ENCODE assay signal across 23 cellular contexts in the genomic region with DNA sequence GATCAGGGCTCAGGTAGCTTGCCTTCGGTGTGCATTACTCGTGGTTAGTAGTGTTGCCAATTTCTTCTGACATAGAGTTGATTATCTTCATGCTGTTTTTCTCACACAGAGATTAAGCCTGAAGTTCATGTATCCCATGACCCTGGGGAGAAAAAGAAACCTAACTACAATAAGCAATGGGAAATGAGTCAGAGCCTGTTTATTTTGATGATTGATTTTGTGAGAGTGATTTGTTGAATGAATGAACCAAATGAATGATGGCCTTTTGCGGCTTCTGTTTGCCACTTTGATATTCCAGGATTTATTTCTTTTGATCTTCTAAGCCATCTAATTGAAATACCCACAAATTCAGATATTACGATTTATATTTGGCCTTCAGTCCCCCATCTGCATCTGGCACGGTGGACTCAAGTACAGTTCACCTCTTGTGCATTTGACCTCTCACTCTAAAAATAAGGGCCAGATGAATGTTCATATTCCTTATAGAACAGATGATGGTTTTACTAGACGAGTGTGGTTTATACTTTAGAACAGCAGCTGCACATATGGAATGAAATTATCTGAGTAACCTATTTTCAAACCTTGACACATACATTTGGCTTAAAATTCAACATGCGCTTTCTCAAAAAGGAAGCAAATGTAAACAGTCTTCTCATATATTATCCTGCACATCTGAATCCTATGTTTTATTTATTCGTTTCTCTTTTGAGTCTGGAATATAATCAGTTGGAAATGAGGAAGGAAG.
DNase-seq lines count a peak whose midpoint lies in the region; ATAC-seq, FAIRE-seq and TF ChIP-seq lines count a peak whose summit lies in the region.
"Had no signal": no experiment of that assay in that cellular context is flagged by ENCODE, and none has a peak within 500 bp of the region (broad histone marks: within the 10 kb centered on the region; RNA-seq: fewer than 3 reads in every experiment).

No MANE protein-coding gene starts in this region.

- no peak overlapping the region for H3K4me3 Mint-ChIP-seq in astrocyte (ENCODE audit: unreplicated experiment)
- H3K4me3 Mint-ChIP-seq: activated naive CD4-positive, alpha-beta T cell treated with anti-CD3 and anti-CD28 coated beads, Interleukin-2, amount 50 U/mL, for 24 hours had no signal

- H3K79me2 ChIP-seq in astrocyte (ENCODE audit: insufficient read depth, low read length), result no peaks in the 10 kb centered on the region
- H3K79me2 ChIP-seq: parathyroid adenoma had no signal

- no peak for DNase-seq in astrocyte (ENCODE audit: low read depth)
- peak; percentile 62 for DNase-seq in fibroblast of peridontal ligament (ENCODE audit: extremely low read depth)
- DNase-seq in NCI-H2196 treated with DMSO at 0.1 percent for 48 hours (lab: John Stamatoyannopoulos, UW; ENCODE audit: unreplicated experiment), result no peak
- no peak for DNase-seq in AG08396 (ENCODE audit: low spot score)
- DNase-seq: activated CD4-positive, alpha-beta T cell treated with anti-CD3 and anti-CD28 coated beads, Interleukin-2, amount 50 U/mL, for 4 hours; activated T-cell treated with anti-CD3 and anti-CD28 coated beads, Interleukin-2, amount 50 U/mL, for 48 hours; BE2C; caudate nucleus; effector memory CD4-positive, alpha-beta T cell; foreskin keratinocyte; NCI-H1105 treated with DMSO at 0.1 percent for 48 hours; NCI-H2171 treated with DMSO at 0.1 percent for 48 hours; stimulated activated CD4-positive, alpha-beta T cell treated with anti-CD3 and anti-CD28 coated beads, Interleukin-4, amount 100 ng/mL, for 24 hours had no signal

- H3K27ac Mint-ChIP-seq in astrocyte (ENCODE audit: unreplicated experiment), result no peak overlapping the region
- H3K27ac Mint-ChIP-seq: activated naive CD4-positive, alpha-beta T cell treated with anti-CD3 and anti-CD28 coated beads, Interleukin-2, amount 50 U/mL, for 24 hours had no signal

- H3K27ac ChIP-seq in HEK293 (ENCODE audit: extremely low read depth, low read depth, low read length), result no peak overlapping the region
- no peak overlapping the region for H3K27ac ChIP-seq in astrocyte (ENCODE audit: low read depth, low read length)
- H3K27ac ChIP-seq: foreskin keratinocyte, HL-60, KMS-11, parathyroid adenoma had no signal

- CTCF ChIA-PET in HEK293 (lab: Yijun Ruan, JAX), result interaction anchor here (0.7 kb wide), 1 partner anchor 24 kb away, joined by 3 read pairs; no protein-coding TSS in a partner anchor

- TF ChIP-seq CTCF in HEK293 (tag by site-specific recombination; IDR thresholded peaks at IDR 0.05) (no peak), astrocyte (IDR thresholded peaks at IDR 0.05; ENCODE audit: insufficient read depth, low read depth, low read length) (no peak)

- no peaks in the 10 kb centered on the region for H3K36me3 ChIP-seq in HEK293 (ENCODE audit: control insufficient read depth in 2 of 2, insufficient read depth in 1 of 2, low read length in 2 of 2)
- H3K36me3 ChIP-seq in astrocyte (ENCODE audit: insufficient read depth, low read length), result no peaks in the 10 kb centered on the region
- no peaks in the 10 kb centered on the region for H3K36me3 ChIP-seq in skeletal muscle satellite cell (ENCODE audit: insufficient read depth, low read length)
- H3K36me3 ChIP-seq: BE2C had no signal

- FAIRE-seq in astrocyte (lab: Jason Lieb, UNC), result peak; percentile 20
- FAIRE-seq: D721Med, RCC 7860 had no signal

- H3K9ac ChIP-seq in astrocyte (ENCODE audit: low read length), result no peak overlapping the region
- no peak overlapping the region for H3K9ac ChIP-seq in skeletal muscle satellite cell (ENCODE audit: low read depth, low read length)
- H3K9ac ChIP-seq: KMS-11, parathyroid adenoma had no signal

- no peak for ATAC-seq in GM19023 (IDR thresholded peaks at IDR 0.05; ENCODE audit: unreplicated experiment)
- ATAC-seq: foreskin keratinocyte, left lobe of liver had no signal

- H2AFZ ChIP-seq in astrocyte (ENCODE audit: low read depth, low read length), result no peak overlapping the region
- H2AFZ ChIP-seq: parathyroid adenoma had no signal

- peaks cover 6% of the 10 kb centered on the region for H3K27me3 Mint-ChIP-seq in astrocyte (ENCODE audit: low read depth, unreplicated experiment)

- H3K4me2 ChIP-seq in astrocyte (ENCODE audit: low read length) (peak overlapping the region; percentile 47), skeletal muscle satellite cell (ENCODE audit: low read length) (peak overlapping the region; percentile 55)
- H3K4me2 ChIP-seq: KMS-11 had no signal

- peaks cover 3% of the 10 kb centered on the region for H3K9me3 Mint-ChIP-seq in astrocyte (ENCODE audit: unreplicated experiment)
- H3K9me3 Mint-ChIP-seq: activated naive CD4-positive, alpha-beta T cell treated with anti-CD3 and anti-CD28 coated beads, Interleukin-2, amount 50 U/mL, for 24 hours had no signal

- H3K36me3 Mint-ChIP-seq in astrocyte (ENCODE audit: low read depth, unreplicated experiment), result no peaks in the 10 kb centered on the region
- H3K36me3 Mint-ChIP-seq: activated naive CD4-positive, alpha-beta T cell treated with anti-CD3 and anti-CD28 coated beads, Interleukin-2, amount 50 U/mL, for 24 hours had no signal

- peaks cover 24% of the 10 kb centered on the region for H3K4me1 Mint-ChIP-seq in astrocyte (ENCODE audit: low read depth, unreplicated experiment)
- H3K4me1 Mint-ChIP-seq: activated naive CD4-positive, alpha-beta T cell treated with anti-CD3 and anti-CD28 coated beads, Interleukin-2, amount 50 U/mL, for 24 hours had no signal

- H3K9me3 ChIP-seq in HEK293 (ENCODE audit: control insufficient read depth, insufficient read depth, low read depth, low read length) (no peaks in the 10 kb centered on the region), astrocyte (ENCODE audit: insufficient read depth, low read depth, low read length) (no peaks in the 10 kb centered on the region), skeletal muscle satellite cell (replicated peaks; ENCODE audit: low read length) (no peaks in the 10 kb centered on the region)
- H3K9me3 ChIP-seq: BE2C had no signal

- H3K4me1 ChIP-seq in HEK293 (ENCODE audit: control insufficient read depth, insufficient read depth, low read length) (peaks cover 10% of the 10 kb centered on the region), astrocyte (ENCODE audit: insufficient read depth, low read length) (peaks cover 18% of the 10 kb centered on the region), skeletal muscle satellite cell (ENCODE audit: control insufficient read depth, insufficient read depth, low read length) (peaks cover 25% of the 10 kb centered on the region)
- H3K4me1 ChIP-seq: BE2C, foreskin keratinocyte, parathyroid adenoma had no signal

- H4K20me1 ChIP-seq in astrocyte (ENCODE audit: insufficient read depth, low read length), result no peaks in the 10 kb centered on the region

- POLR2A ChIA-PET in HEK293 (lab: Yijun Ruan, JAX), result no interaction called here

- H3K27me3 ChIP-seq in astrocyte (ENCODE audit: insufficient read depth, low read length) (no peaks in the 10 kb centered on the region), skeletal muscle satellite cell (ENCODE audit: control insufficient read depth, insufficient read depth, low read length) (no peaks in the 10 kb centered on the region)
- H3K27me3 ChIP-seq: BE2C had no signal

- no peak overlapping the region for H3K4me3 ChIP-seq in HEK293 (ENCODE audit: low read depth, low read length)
- H3K4me3 ChIP-seq in astrocyte (ENCODE audit: insufficient read depth, low read depth, low read length), result no peak overlapping the region
- H3K4me3 ChIP-seq in skeletal muscle satellite cell (ENCODE audit: low read length), result peak overlapping the region; percentile 8

TF ChIP-seq in HEK293, 187 proteins besides CTCF, POLR2A, EP300 and RAD21 (continues in another document):
- TF ChIP-seq ZNF239 (tag by site-specific recombination; IDR thresholded peaks at IDR 0.05) (no peak), GFI1B (tag by site-specific recombination; IDR thresholded peaks at IDR 0.05) (peak; percentile 91), ZNF843 (tag by site-specific recombination; IDR thresholded peaks at IDR 0.05) (peak; percentile 72; the same call in 1 of the 2 replicates), FEZF1 (tag by site-specific recombination; IDR thresholded peaks at IDR 0.05) (peak; percentile 95), OSR2 (tag by site-specific recombination; IDR thresholded peaks at IDR 0.05) (peak; percentile 80), ZBTB20 (tag by site-specific recombination; IDR thresholded peaks at IDR 0.05) (no peak), ZNF248 (tag by site-specific recombination; IDR thresholded peaks at IDR 0.05) (no peak), IKZF3 (tag by site-specific recombination; IDR thresholded peaks at IDR 0.05) (0 out of 2 replicates have a peak, but pooled peaks have one; percentile 18), ZNF610 (tag by site-specific recombination; IDR thresholded peaks at IDR 0.05; ENCODE audit: borderline replicate concordance) (no peak), ZSCAN16 (tag by site-specific recombination; IDR thresholded peaks at IDR 0.05) (no peak), ZFP69B (tag by site-specific recombination; IDR thresholded peaks at IDR 0.05) (no peak), ZNF433 (tag by site-specific recombination; IDR thresholded peaks at IDR 0.05; ENCODE audit: low read depth) (no peak), ZEB2 (tag by site-specific recombination; IDR thresholded peaks at IDR 0.05) (peak; percentile 56; the same call in 1 of the 2 replicates), ZNF394 (tag by site-specific recombination; IDR thresholded peaks at IDR 0.05; ENCODE audit: borderline replicate concordance) (no peak)
- TF ChIP-seq, protein P1, sequence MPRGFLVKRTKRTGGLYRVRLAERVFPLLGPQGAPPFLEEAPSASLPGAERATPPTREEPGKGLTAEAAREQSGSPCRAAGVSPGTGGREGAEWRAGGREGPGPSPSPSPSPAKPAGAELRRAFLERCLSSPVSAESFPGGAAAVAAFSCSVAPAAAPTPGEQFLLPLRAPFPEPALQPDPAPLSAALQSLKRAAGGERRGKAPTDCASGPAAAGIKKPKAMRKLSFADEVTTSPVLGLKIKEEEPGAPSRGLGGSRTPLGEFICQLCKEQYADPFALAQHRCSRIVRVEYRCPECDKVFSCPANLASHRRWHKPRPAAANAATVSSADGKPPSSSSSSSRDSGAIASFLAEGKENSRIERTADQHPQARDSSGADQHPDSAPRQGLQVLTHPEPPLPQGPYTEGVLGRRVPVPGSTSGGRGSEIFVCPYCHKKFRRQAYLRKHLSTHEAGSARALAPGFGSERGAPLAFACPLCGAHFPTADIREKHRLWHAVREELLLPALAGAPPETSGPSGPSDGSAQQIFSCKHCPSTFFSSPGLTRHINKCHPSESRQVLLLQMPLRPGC (tag by site-specific recombination; IDR thresholded peaks at IDR 0.05), result peak; percentile 64
